In the genomic region with DNA sequence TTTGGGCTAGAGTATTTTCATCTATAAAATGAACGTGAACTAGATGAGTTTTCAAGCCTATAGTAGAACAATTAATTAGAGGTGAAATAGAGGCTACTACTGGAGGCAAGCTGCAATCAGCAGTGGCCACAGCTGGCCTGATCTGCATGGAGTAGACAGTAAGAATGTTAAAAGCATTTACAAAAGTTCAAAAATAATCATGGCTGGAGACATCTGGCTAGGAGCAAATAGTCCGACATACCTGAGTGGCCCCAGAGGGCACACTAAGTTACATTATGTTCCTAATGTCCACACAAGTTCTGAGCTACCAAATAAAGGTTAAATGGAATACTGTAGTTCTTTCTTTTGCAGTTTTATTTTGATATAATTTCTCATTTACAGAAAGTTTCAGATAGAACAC, we compare ENCODE assay signal across 17 cellular contexts. TPM values are rescaled to one million over a fixed set of nuclear protein-coding genes. Genes with fewer than 3 reads are reported as not detected.
DNase-seq lines count a peak whose midpoint lies in the region; ATAC-seq and TF ChIP-seq lines count a peak whose summit lies in the region.
"Had no signal": no experiment of that assay in that cellular context is flagged by ENCODE, and none has a peak within 500 bp of the region (broad histone marks: within the 10 kb centered on the region; RNA-seq: fewer than 3 reads in every experiment).

No MANE protein-coding gene starts in this region.

- H3K36me3 Mint-ChIP-seq in chondrocyte (ENCODE audit: low read depth): no peaks in the 10 kb centered on the region
- no peaks in the 10 kb centered on the region for H3K36me3 Mint-ChIP-seq in activated T-helper 17 cell treated with anti-CD3 and anti-CD28 coated beads, Interleukin-2, amount 50 U/mL, for 72 hours (ENCODE audit: low read depth)

- TF ChIP-seq CTCF in right atrium auricular region (IDR thresholded peaks at IDR 0.05) (no peak), chondrocyte (IDR thresholded peaks at IDR 0.05) (no peak), stomach (IDR thresholded peaks at IDR 0.05) (no peak)

- H3K27ac Mint-ChIP-seq in chondrocyte (ENCODE audit: unreplicated experiment): peak overlapping the region; percentile 78
- H3K27ac Mint-ChIP-seq in activated T-helper 17 cell treated with anti-CD3 and anti-CD28 coated beads, Interleukin-2, amount 50 U/mL, for 72 hours: no peak overlapping the region

- no peaks in the 10 kb centered on the region for H3K9me3 Mint-ChIP-seq in chondrocyte (ENCODE audit: low read depth)
- no peaks in the 10 kb centered on the region for H3K9me3 Mint-ChIP-seq in activated T-helper 17 cell treated with anti-CD3 and anti-CD28 coated beads, Interleukin-2, amount 50 U/mL, for 72 hours
- H3K9me3 Mint-ChIP-seq: H9 had no signal

- no peaks in the 10 kb centered on the region for H3K36me3 ChIP-seq in right atrium auricular region
- H3K36me3 ChIP-seq in stomach: no peaks in the 10 kb centered on the region

- H3K27ac ChIP-seq in right atrium auricular region: no peak overlapping the region
- peak overlapping the region in 4 of 5 donors; percentile 10 to 35 (median 27) for H3K27ac ChIP-seq in stomach
- H3K27ac ChIP-seq: C4-2B had no signal

- H3K4me3 Mint-ChIP-seq in chondrocyte (ENCODE audit: unreplicated experiment): no peak overlapping the region
- no peak overlapping the region for H3K4me3 Mint-ChIP-seq in activated T-helper 17 cell treated with anti-CD3 and anti-CD28 coated beads, Interleukin-2, amount 50 U/mL, for 72 hours
- H3K4me3 Mint-ChIP-seq: H9 had no signal

- TF ChIP-seq POLR2A in stomach (IDR thresholded peaks at IDR 0.05): no peak

- H3K4me3 ChIP-seq in right atrium auricular region (no peak overlapping the region), stomach (no peak overlapping the region)

- H3K4me1 Mint-ChIP-seq in chondrocyte (ENCODE audit: low read depth): peaks cover 79% of the 10 kb centered on the region
- H3K4me1 Mint-ChIP-seq in activated T-helper 17 cell treated with anti-CD3 and anti-CD28 coated beads, Interleukin-2, amount 50 U/mL, for 72 hours: peaks cover 12% of the 10 kb centered on the region

- TF ChIP-seq EP300 in stomach (IDR thresholded peaks at IDR 0.05): no peak

- H3K9me3 ChIP-seq in right atrium auricular region: no peaks in the 10 kb centered on the region
- H3K9me3 ChIP-seq in stomach: no peaks in the 10 kb centered on the region

- ATAC-seq in Right ventricle myocardium superior (ENCODE audit: poor library complexity) (peak; percentile 15), sciatic nerve (no peak)
- ATAC-seq in activated T-helper 17 cell treated with anti-CD3 and anti-CD28 coated beads, Interleukin-2, amount 50 U/mL, for 72 hours (replicated peaks): no peak
- ATAC-seq: Right ventricle myocardium inferior had no signal

- no peak for DNase-seq in Right ventricle myocardium superior
- no peak for DNase-seq in right atrium auricular region (ENCODE audit: low spot score)
- DNase-seq in NAMALWA (ENCODE audit: low spot score): peak; percentile 58
- DNase-seq in chondrocyte (ENCODE audit: low spot score): no peak
- DNase-seq in stomach: no peak
- DNase-seq in GF-D8 (lab: John Stamatoyannopoulos, UW): no peak
- no peak for DNase-seq in sciatic nerve (ENCODE audit: low spot score)
- DNase-seq: DMS 273 treated with DMSO at 0.1 percent for 48 hours, H9, MV-4-11, NCI-H1417 treated with DMSO at 0.1 percent for 48 hours, NCI-H2029, NCI-H510A, NCI-H82 had no signal

- WGBS in stomach, 5 donors: 26 to 46% (median 36%) methylated on average over 2 of the region's 2 CpGs

- intact Hi-C loops in Right ventricle myocardium superior (cut with DNase I): no loop called here
- intact Hi-C loops in stomach (cut with DNase I; ENCODE audit: low total_unique reads): no loop called here
- intact Hi-C loops in sciatic nerve (cut with DNase I): no loop called here

- no peaks in the 10 kb centered on the region for H3K27me3 Mint-ChIP-seq in chondrocyte (ENCODE audit: low read depth)
- no peaks in the 10 kb centered on the region for H3K27me3 Mint-ChIP-seq in activated T-helper 17 cell treated with anti-CD3 and anti-CD28 coated beads, Interleukin-2, amount 50 U/mL, for 72 hours

- H3K4me1 ChIP-seq in right atrium auricular region (peaks cover 0 to 18% of the 10 kb centered on the region in 2 donors), stomach (peaks cover 16 to 92% (median 51%) of the 10 kb centered on the region in 4 donors)

- H3K27me3 ChIP-seq in right atrium auricular region (no peaks in the 10 kb centered on the region), stomach (no peaks in the 10 kb centered on the region)

RNA-seq across cellular contexts. Expression of a gene that starts 28.0 kb away (rescaled TPM):
- total RNA-seq in Right ventricle myocardium superior (34.4 TPM), right atrium auricular region (10 to 100 TPM; 22.4 to 52.0 TPM), chondrocyte (195 to 215 TPM (median 198 TPM) in 3 replicates), stomach (100 to 1,000 TPM in 1 of 5 donors, 10 to 100 TPM in 4; 29.9 to 115 (median 51.9) TPM), sciatic nerve (102 TPM)
- polyA plus RNA-seq in stomach: 10 to 100 TPM in 2 of 3 donors, 1 to 10 TPM in 1; 7.2 to 25.0 (median 15.7) TPM
- 10 to 100 TPM; 24.4 to 27.0 TPM for total RNA-seq in activated T-helper 17 cell treated with anti-CD3 and anti-CD28 coated beads, Interleukin-2, amount 50 U/mL, for 72 hours

Comparison
In these comparisons a context has a peak if more than half of its experiments do, and no peak if none do; other contexts are left out.
1. H3K27ac ChIP-seq: peak in stomach (4 of 5); none in right atrium auricular region (0 of 2).